ENCODE assay signal across 8 cellular contexts in genomic region chr10:33334170-33334838, GRCh38. TPM values are rescaled to one million over a fixed set of nuclear protein-coding genes. Genes with fewer than 3 reads are reported as not detected.
A peak's percentile ranks its signal among the peaks of the same experiment; 100 is the strongest.
DNase-seq lines count a peak whose midpoint lies in the region; ATAC-seq and TF ChIP-seq lines count a peak whose summit lies in the region.

Gene NRP1, minus strand, starts transcription at chr10:33334667. Its CDS starts 285 bp downstream, at chr10:33334382.

- H3K4me1 Mint-ChIP-seq in glutamatergic neuron (ENCODE audit: low read depth, unreplicated experiment) = peaks cover 9% of the 10 kb centered on the region

- H3K36me3 Mint-ChIP-seq in glutamatergic neuron (ENCODE audit: unreplicated experiment) = no peaks in the 10 kb centered on the region

- no peaks in the 10 kb centered on the region for H3K9me3 ChIP-seq in KOPT-K1 (ENCODE audit: insufficient read depth, low read length, poor library complexity, severe bottlenecking)

- DNase-seq in DMS 273 (lab: John Stamatoyannopoulos, UW; ENCODE audit: unreplicated experiment) (peak; percentile 69), DMS 273 treated with DMSO at 0.1 percent for 48 hours (lab: John Stamatoyannopoulos, UW) (no peak), glutamatergic neuron (peak; percentile 59), occipital lobe (lab: John Stamatoyannopoulos, UW) (no peak), foreskin melanocyte (no peak)
- DNase-seq in activated naive CD4-positive, alpha-beta T cell treated with anti-CD3 and anti-CD28 coated beads, Interleukin-2, amount 50 U/mL, for 16 hours = peak; percentile 22

- no peak for ATAC-seq in HG03439 (IDR thresholded peaks at IDR 0.05; ENCODE audit: unreplicated experiment)

- H3K27me3 Mint-ChIP-seq in glutamatergic neuron (ENCODE audit: unreplicated experiment) = peaks cover 14% of the 10 kb centered on the region

- H3K9me3 Mint-ChIP-seq in glutamatergic neuron (ENCODE audit: unreplicated experiment) = peaks cover 18% of the 10 kb centered on the region

- TF ChIP-seq CTCF in glutamatergic neuron (IDR thresholded peaks at IDR 0.05; ENCODE audit: partially characterized antibody, unreplicated experiment) = no peak

- H3K36me3 ChIP-seq in KOPT-K1 (ENCODE audit: insufficient read depth, low read length) = no peaks in the 10 kb centered on the region

- peak within 1 kb of the TSS; percentile 93 for H3K4me3 Mint-ChIP-seq in glutamatergic neuron (ENCODE audit: unreplicated experiment)

- H3K27ac Mint-ChIP-seq in glutamatergic neuron (ENCODE audit: unreplicated experiment) = peak within 1 kb of the TSS; percentile 88

- peak within 1 kb of the TSS; percentile 5 for H3K27ac ChIP-seq in KOPT-K1 (ENCODE audit: low read depth, low read length, poor library complexity, severe bottlenecking)

RNA-seq across cellular contexts. Expression of gene NRP1, which starts in this region (rescaled TPM):
- total RNA-seq in glutamatergic neuron (ENCODE audit: unreplicated experiment) (100 TPM), occipital lobe (91.9 TPM)

Comparison
In these comparisons a context has a peak if more than half of its experiments do, and no peak if none do; other contexts are left out.
1. DNase-seq: peak in DMS 273 (single experiment), activated naive CD4-positive, alpha-beta T cell treated with anti-CD3 and anti-CD28 coated beads, Interleukin-2, amount 50 U/mL, for 16 hours (single experiment) and glutamatergic neuron (single experiment); none in DMS 273 treated with DMSO at 0.1 percent for 48 hours (single experiment), occipital lobe (single experiment) and foreskin melanocyte (single experiment).